ENCODE assay signal across 8 cellular contexts in the genomic region with DNA sequence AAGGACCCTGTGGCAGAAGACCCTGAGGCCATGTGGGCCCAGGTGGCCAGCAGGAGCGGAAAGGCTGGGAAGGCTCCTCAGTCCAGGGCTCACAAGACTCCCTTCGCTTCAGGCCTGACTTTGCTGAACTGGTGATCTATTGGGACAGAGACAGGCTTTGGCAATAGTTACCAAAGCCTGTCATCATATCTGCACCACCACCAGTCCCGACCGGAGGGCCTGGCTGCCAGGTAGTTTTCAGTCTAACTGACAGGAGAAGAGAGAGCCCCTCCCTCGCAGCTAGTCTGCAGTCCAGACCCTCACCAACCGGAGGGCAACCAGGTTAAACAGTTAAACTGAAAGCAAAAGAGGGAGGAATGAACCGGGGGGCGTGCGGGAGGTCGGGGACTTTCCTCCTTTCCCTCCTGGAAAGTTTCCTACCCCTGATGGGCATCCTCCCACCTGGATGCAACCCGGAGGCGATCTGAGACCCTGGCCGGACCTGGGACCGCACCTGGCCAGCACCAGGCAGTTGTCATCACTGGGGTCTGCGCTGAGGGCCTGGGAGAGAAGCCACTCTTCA. TPM values are rescaled to one million over a fixed set of nuclear protein-coding genes. Genes with fewer than 3 reads are reported as not detected.
A peak's percentile ranks its signal among the peaks of the same experiment; 100 is the strongest.
DNase-seq lines count a peak whose midpoint lies in the region; ATAC-seq and TF ChIP-seq lines count a peak whose summit lies in the region.

No MANE protein-coding gene starts in this region.

- DNase-seq in GM12865 (ENCODE audit: low read depth) (peak; percentile 34), activated B cell treated with CpG ODN at 0.5 μM for 24 hours (no peak), mesothelial cell of epicardium (ENCODE audit: low spot score in 2 of 2, unreplicated experiment in 2 of 2) (peak in 1 of 2 experiments; percentile 39), tibial artery (peak; percentile 48 to 69), medulla oblongata (ENCODE audit: extremely low spot score) (no peak)
- peak; percentile 8 to 23 (median 9) for DNase-seq in effector memory CD4-positive, alpha-beta T cell

- peak overlapping the region; percentile 77 for H3K4me3 ChIP-seq in GM12865 (ENCODE audit: low read depth, low read length)
- H3K4me3 ChIP-seq in HUES48 (ENCODE audit: low read depth, low read length), result peak overlapping the region; percentile 90
- H3K4me3 ChIP-seq in effector memory CD4-positive, alpha-beta T cell (ENCODE audit: insufficient read depth, low read depth, low read length, poor library complexity, severe bottlenecking), result peak overlapping the region; percentile 93
- H3K4me3 ChIP-seq in tibial artery, result peak overlapping the region; percentile 82 to 90

- intact Hi-C loops in activated B cell treated with CpG ODN at 0.5 μM for 24 hours (cut with micrococcal nuclease), result loop anchor here (1.0 kb wide), 2 partner anchors 12 to 22 kb away; no protein-coding TSS in a partner anchor
- intact Hi-C loops in tibial artery (cut with DNase I; ENCODE audit: low total_unique reads), result loop anchor here (10.0 kb wide), 1 partner anchor 1314 kb away; a partner anchor contains a TSS

- CTCF ChIA-PET in activated B cell treated with CpG ODN at 0.5 μM for 24 hours (lab: Charles Lee), result no interaction called here

- no peaks in the 10 kb centered on the region; the same call in 1 of the 2 replicates for H3K27me3 ChIP-seq in HUES48 (ENCODE audit: control insufficient read depth, insufficient read depth, low read length)
- no peaks in the 10 kb centered on the region for H3K27me3 ChIP-seq in effector memory CD4-positive, alpha-beta T cell (replicated peaks; ENCODE audit: control insufficient read depth, insufficient read depth, low read length, poor library complexity, severe bottlenecking)
- no peaks in the 10 kb centered on the region for H3K27me3 ChIP-seq in tibial artery

- peak; percentile 8 for ATAC-seq in activated B cell treated with CpG ODN at 0.5 μM for 24 hours (ENCODE audit: low read depth)

- peak overlapping the region; percentile 69 for H3K27ac ChIP-seq in 22Rv1
- H3K27ac ChIP-seq in HUES48 (ENCODE audit: low read depth, low read length), result no peak overlapping the region
- H3K27ac ChIP-seq in effector memory CD4-positive, alpha-beta T cell (ENCODE audit: insufficient read depth, low read length, poor library complexity, severe bottlenecking), result peak overlapping the region; percentile 97
- peak overlapping the region; percentile 93 for H3K27ac ChIP-seq in tibial artery

- TF ChIP-seq CTCF in 22Rv1 (IDR thresholded peaks at IDR 0.05), result no peak
- TF ChIP-seq CTCF in GM12865 (IDR thresholded peaks at IDR 0.05; ENCODE audit: insufficient read depth, low read depth, low read length, missing control alignments), result no peak
- no peak for TF ChIP-seq CTCF in activated B cell treated with CpG ODN at 0.5 μM for 24 hours (IDR thresholded peaks at IDR 0.05)
- no peak for TF ChIP-seq CTCF in mesothelial cell of epicardium (IDR thresholded peaks at IDR 0.05; ENCODE audit: unreplicated experiment)
- peak in 1 of 2 experiments; percentile 8 for TF ChIP-seq CTCF in tibial artery (IDR thresholded peaks at IDR 0.05)

- no peaks in the 10 kb centered on the region for H3K9me3 ChIP-seq in HUES48 (ENCODE audit: control insufficient read depth, insufficient read depth, low read length)
- H3K9me3 ChIP-seq in effector memory CD4-positive, alpha-beta T cell (ENCODE audit: control insufficient read depth, low read length), result no peaks in the 10 kb centered on the region
- no peaks in the 10 kb centered on the region for H3K9me3 ChIP-seq in tibial artery

- peak overlapping the region; percentile 70; the same call in 1 of the 2 replicates for H3K9ac ChIP-seq in HUES48 (ENCODE audit: low read depth, low read length)

- H3K27me3 Mint-ChIP-seq in activated B cell treated with CpG ODN at 0.5 μM for 24 hours, result no peaks in the 10 kb centered on the region
- no peaks in the 10 kb centered on the region for H3K27me3 Mint-ChIP-seq in mesothelial cell of epicardium (ENCODE audit: low read depth)

- H3K4me3 Mint-ChIP-seq in activated B cell treated with CpG ODN at 0.5 μM for 24 hours (peak overlapping the region; percentile 89), mesothelial cell of epicardium (peak overlapping the region; percentile 87)

- H3K4me1 ChIP-seq in HUES48 (ENCODE audit: control insufficient read depth, insufficient read depth, low read length) (peaks cover 12% of the 10 kb centered on the region), tibial artery (peaks cover 0 to 35% (median 11%) of the 10 kb centered on the region in 4 donors)
- H3K4me1 ChIP-seq in effector memory CD4-positive, alpha-beta T cell (ENCODE audit: control insufficient read depth, insufficient read depth, low read length, poor library complexity, severe bottlenecking), result peaks cover 6% of the 10 kb centered on the region

- POLR2A ChIA-PET in activated B cell treated with CpG ODN at 0.5 μM for 24 hours (lab: Charles Lee), result interaction anchor here (0.7 to 1.4 kb wide), 2 partner anchors 22 to 29 kb away, joined by 3 to 6 read pairs; no protein-coding TSS in a partner anchor

- peaks cover 29% of the 10 kb centered on the region for H3K4me1 Mint-ChIP-seq in activated B cell treated with CpG ODN at 0.5 μM for 24 hours
- H3K4me1 Mint-ChIP-seq in mesothelial cell of epicardium, result peaks cover 12% of the 10 kb centered on the region

- H3K36me3 Mint-ChIP-seq in activated B cell treated with CpG ODN at 0.5 μM for 24 hours (ENCODE audit: low read depth) (peaks cover 9% of the 10 kb centered on the region), mesothelial cell of epicardium (peaks cover 7% of the 10 kb centered on the region)

- H3K36me3 ChIP-seq in HUES48 (ENCODE audit: control insufficient read depth, insufficient read depth, low read length) (no peaks in the 10 kb centered on the region), tibial artery (no peaks in the 10 kb centered on the region)
- H3K36me3 ChIP-seq in effector memory CD4-positive, alpha-beta T cell (ENCODE audit: control insufficient read depth, insufficient read depth, low read length), result no peaks in the 10 kb centered on the region

- H3K9me3 Mint-ChIP-seq in activated B cell treated with CpG ODN at 0.5 μM for 24 hours, result no peaks in the 10 kb centered on the region
- H3K9me3 Mint-ChIP-seq in mesothelial cell of epicardium, result no peaks in the 10 kb centered on the region

- peak overlapping the region; percentile 83 for H3K27ac Mint-ChIP-seq in activated B cell treated with CpG ODN at 0.5 μM for 24 hours
- peak overlapping the region; percentile 94 for H3K27ac Mint-ChIP-seq in mesothelial cell of epicardium

RNA-seq across cellular contexts. Expression of a gene that starts 0.5 kb away (rescaled TPM):
- 26.7 and 28.6 TPM in 2 replicates for total RNA-seq in activated B cell treated with CpG ODN at 0.5 μM for 24 hours
- 9.5 to 13.1 TPM (median 12.1 TPM) in 3 replicates for total RNA-seq in mesothelial cell of epicardium

RNA-seq across cellular contexts. Expression of a gene that starts 29.8 kb away (rescaled TPM):
- total RNA-seq in activated B cell treated with CpG ODN at 0.5 μM for 24 hours, result 10.7 and 12.6 TPM in 2 replicates
- 11.8 to 19.7 TPM (median 15.5 TPM) in 3 replicates for total RNA-seq in mesothelial cell of epicardium

RNA-seq across cellular contexts. Expression of a gene that starts 29.9 kb away (rescaled TPM):
- 29.8 and 31.2 TPM in 2 replicates for total RNA-seq in activated B cell treated with CpG ODN at 0.5 μM for 24 hours
- 14.4 to 19.3 TPM (median 15.4 TPM) in 3 replicates for total RNA-seq in mesothelial cell of epicardium

Comparison
In these comparisons a context has a peak if more than half of its experiments do, and no peak if none do; other contexts are left out.
1. DNase-seq: peak in GM12865 (single experiment), effector memory CD4-positive, alpha-beta T cell (3 of 3) and tibial artery (2 of 2); none in activated B cell treated with CpG ODN at 0.5 μM for 24 hours (single experiment) and medulla oblongata (single experiment).
2. Peak in every context shown above with its lines, with median percentiles within 50 percentile points of each other: H3K4me3 ChIP-seq.